23 cellular contexts compared by ENCODE assay signal in the genomic region with DNA sequence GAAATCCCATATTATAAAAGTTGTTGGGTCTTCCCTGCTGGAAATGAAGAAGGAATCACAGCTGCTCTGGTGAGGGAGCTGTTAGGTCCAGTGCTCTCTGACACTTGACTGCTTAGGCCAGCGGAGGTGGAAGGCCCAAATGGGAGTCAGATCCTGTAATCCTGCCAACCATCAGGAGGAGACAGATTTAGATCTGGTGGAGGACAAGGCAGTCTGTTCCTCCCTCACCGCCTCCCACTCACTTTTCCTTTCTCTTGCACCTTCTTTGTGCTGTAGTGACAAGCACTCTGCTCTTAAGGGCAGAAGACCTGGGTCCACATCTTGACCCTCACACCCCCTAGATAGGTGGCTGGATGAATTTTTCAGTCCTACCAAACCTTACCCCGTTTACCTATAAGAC. TPM values are rescaled to one million over a fixed set of nuclear protein-coding genes. Genes with fewer than 3 reads are reported as not detected.
DNase-seq lines count a peak whose midpoint lies in the region; ATAC-seq and TF ChIP-seq lines count a peak whose summit lies in the region.
"Had no signal": no experiment of that assay in that cellular context is flagged by ENCODE, and none has a peak within 500 bp of the region (broad histone marks: within the 10 kb centered on the region; RNA-seq: fewer than 3 reads in every experiment).

No MANE protein-coding gene starts in this region.

- H3K27ac Mint-ChIP-seq in activated naive CD4-positive, alpha-beta T cell treated with anti-CD3 and anti-CD28 coated beads for 36 hours: peak overlapping the region; percentile 11
- H3K27ac Mint-ChIP-seq: CD4-positive, alpha-beta T cell; IgD-negative memory B cell had no signal

- H3K4me1 Mint-ChIP-seq in activated naive CD4-positive, alpha-beta T cell treated with anti-CD3 and anti-CD28 coated beads for 36 hours (ENCODE audit: low read depth): peaks cover 19% of the 10 kb centered on the region
- H3K4me1 Mint-ChIP-seq: IgD-negative memory B cell had no signal

- no peak for DNase-seq in activated naive CD4-positive, alpha-beta T cell treated with anti-CD3 and anti-CD28 coated beads for 36 hours
- no peak for DNase-seq in activated naive CD4-positive, alpha-beta T cell (lab: John Stamatoyannopoulos, UW)
- DNase-seq in WERI-Rb-1: peak; percentile 52
- DNase-seq in dorsolateral prefrontal cortex: peak in 2 of 10 donors; percentile 4 to 42
- no peak for DNase-seq in testis
- no peak for DNase-seq in middle frontal gyrus (ENCODE audit: extremely low spot score, low spot score)
- DNase-seq: CD4-positive, alpha-beta T cell; DMS79; EL; GF-D8; MM.1S; NCI-H2029; NCI-H446; NCI-H524 treated with DMSO at 0.1 percent for 48 hours; NCI-H774; Right ventricle myocardium superior; RPMI8226 had no signal

- TF ChIP-seq CTCF in WERI-Rb-1 (IDR thresholded peaks at IDR 0.05; ENCODE audit: low read depth, low read length) (no peak), dorsolateral prefrontal cortex (IDR thresholded peaks at IDR 0.05 in 54 of 56, conservative IDR thresholded peaks at IDR 0.05 in 2 of 56; ENCODE audit: low read depth in 1 of 56, partially characterized antibody in 56 of 56) (no peak), testis (IDR thresholded peaks at IDR 0.05) (peak in 1 of 3 experiments; percentile 3)

- no peak for TF ChIP-seq POLR2A in testis (IDR thresholded peaks at IDR 0.05)

- H3K4me3 ChIP-seq in WERI-Rb-1 (ENCODE audit: low read depth, low read length) (no peak overlapping the region), dorsolateral prefrontal cortex (no peak overlapping the region), testis (no peak overlapping the region)
- H3K4me3 ChIP-seq: BLaER1 treated with 17β-estradiol and CSF1 and Interleukin-3, amounts not matched to agents 10 nM and 100 nM; SJSA1 had no signal

- ATAC-seq in GM21529 (IDR thresholded peaks at IDR 0.05; ENCODE audit: unreplicated experiment): no peak

- no peak overlapping the region for H3K4me3 Mint-ChIP-seq in activated naive CD4-positive, alpha-beta T cell treated with anti-CD3 and anti-CD28 coated beads for 36 hours
- H3K4me3 Mint-ChIP-seq: CD4-positive, alpha-beta T cell; IgD-negative memory B cell had no signal

- no peaks in the 10 kb centered on the region for H3K36me3 Mint-ChIP-seq in activated naive CD4-positive, alpha-beta T cell treated with anti-CD3 and anti-CD28 coated beads for 36 hours (ENCODE audit: low read depth)
- H3K36me3 Mint-ChIP-seq: IgD-negative memory B cell had no signal

- peaks cover 8% of the 10 kb centered on the region for H3K27me3 Mint-ChIP-seq in activated naive CD4-positive, alpha-beta T cell treated with anti-CD3 and anti-CD28 coated beads for 36 hours (ENCODE audit: low read depth)

- H3K9me3 ChIP-seq in WERI-Rb-1 (ENCODE audit: severe bottlenecking) (no peaks in the 10 kb centered on the region), testis (no peaks in the 10 kb centered on the region)
- H3K9me3 ChIP-seq: BLaER1 treated with 17β-estradiol and CSF1 and Interleukin-3, amounts not matched to agents 10 nM and 100 nM had no signal

- intact Hi-C loops in activated naive CD4-positive, alpha-beta T cell treated with anti-CD3 and anti-CD28 coated beads for 36 hours (cut with micrococcal nuclease): no loop called here
- intact Hi-C loops in dorsolateral prefrontal cortex (cut with DNase I): no loop called here
- intact Hi-C loops in testis (cut with DNase I; ENCODE audit: low total_unique reads): no loop called here

- H3K36me3 ChIP-seq in WERI-Rb-1 (no peaks in the 10 kb centered on the region), testis (ENCODE audit: low read depth, missing control alignments) (no peaks in the 10 kb centered on the region)
- H3K36me3 ChIP-seq: BLaER1 treated with 17β-estradiol and CSF1 and Interleukin-3, amounts not matched to agents 10 nM and 100 nM; SJSA1 had no signal

- H3K9me3 Mint-ChIP-seq in activated naive CD4-positive, alpha-beta T cell treated with anti-CD3 and anti-CD28 coated beads for 36 hours: no peaks in the 10 kb centered on the region
- H3K9me3 Mint-ChIP-seq: CD4-positive, alpha-beta T cell; IgD-negative memory B cell had no signal

- 34 to 42% methylated on average over 3 of the region's 3 CpGs for WGBS in testis, 2 donors

- H3K27me3 ChIP-seq in WERI-Rb-1 (ENCODE audit: insufficient read depth, low read depth, severe bottlenecking): no peaks in the 10 kb centered on the region
- peaks cover 0 to 5% (median 0%) of the 10 kb centered on the region in 45 donors for H3K27me3 ChIP-seq in dorsolateral prefrontal cortex
- H3K27me3 ChIP-seq in testis: no peaks in the 10 kb centered on the region
- H3K27me3 ChIP-seq: BLaER1 treated with 17β-estradiol and CSF1 and Interleukin-3, amounts not matched to agents 10 nM and 100 nM had no signal

- H3K4me1 ChIP-seq in testis: peaks cover 29% of the 10 kb centered on the region
- H3K4me1 ChIP-seq: SJSA1 had no signal

- CTCF ChIA-PET in activated naive CD4-positive, alpha-beta T cell treated with anti-CD3 and anti-CD28 coated beads for 36 hours (lab: Charles Lee): no interaction called here

- peak overlapping the region; percentile 53 for H3K27ac ChIP-seq in WERI-Rb-1
- H3K27ac ChIP-seq in dorsolateral prefrontal cortex: peak overlapping the region in 31 of 59 donors; percentile 1 to 83 (median 54)
- peak overlapping the region; percentile 16 to 34 for H3K27ac ChIP-seq in testis
- H3K27ac ChIP-seq: BLaER1 treated with 17β-estradiol and CSF1 and Interleukin-3, amounts not matched to agents 10 nM and 100 nM; HL-60; KMS-11; SJSA1 had no signal

RNA-seq across cellular contexts. Expression of a gene that starts 59.7 kb away (rescaled TPM):
- total RNA-seq in activated naive CD4-positive, alpha-beta T cell treated with anti-CD3 and anti-CD28 coated beads for 36 hours: not detected
- total RNA-seq in dorsolateral prefrontal cortex (100 to 1,000 TPM in 61 of 120 experiments, 10 to 100 TPM in 59; 51.7 to 159 (median 100) TPM), testis (10 to 100 TPM in 1 of 2 donors, 1 to 10 TPM in 1; 6.2 to 10.6 TPM)
- 17.1 TPM for polyA plus RNA-seq in testis (ENCODE audit: insufficient read depth, low read depth, low replicate concordance)
- total RNA-seq: CD4-positive, alpha-beta T cell; SJSA1 had no signal
- polyA plus RNA-seq: IgD-negative memory B cell had no signal

Comparison
In these comparisons a context has a peak if more than half of its experiments do, and no peak if none do; other contexts are left out.
1. RNA of a gene that starts 59.7 kb away (total RNA-seq): 51.7 to 159 TPM in dorsolateral prefrontal cortex and 6.2 to 10.6 TPM in testis; not detected in activated naive CD4-positive, alpha-beta T cell treated with anti-CD3 and anti-CD28 coated beads for 36 hours; every median in the first group is over 4 times any median in the second.
2. Peak in every context shown above with its lines, with median percentiles within 50 percentile points of each other: H3K27ac ChIP-seq.